In the genomic region with DNA sequence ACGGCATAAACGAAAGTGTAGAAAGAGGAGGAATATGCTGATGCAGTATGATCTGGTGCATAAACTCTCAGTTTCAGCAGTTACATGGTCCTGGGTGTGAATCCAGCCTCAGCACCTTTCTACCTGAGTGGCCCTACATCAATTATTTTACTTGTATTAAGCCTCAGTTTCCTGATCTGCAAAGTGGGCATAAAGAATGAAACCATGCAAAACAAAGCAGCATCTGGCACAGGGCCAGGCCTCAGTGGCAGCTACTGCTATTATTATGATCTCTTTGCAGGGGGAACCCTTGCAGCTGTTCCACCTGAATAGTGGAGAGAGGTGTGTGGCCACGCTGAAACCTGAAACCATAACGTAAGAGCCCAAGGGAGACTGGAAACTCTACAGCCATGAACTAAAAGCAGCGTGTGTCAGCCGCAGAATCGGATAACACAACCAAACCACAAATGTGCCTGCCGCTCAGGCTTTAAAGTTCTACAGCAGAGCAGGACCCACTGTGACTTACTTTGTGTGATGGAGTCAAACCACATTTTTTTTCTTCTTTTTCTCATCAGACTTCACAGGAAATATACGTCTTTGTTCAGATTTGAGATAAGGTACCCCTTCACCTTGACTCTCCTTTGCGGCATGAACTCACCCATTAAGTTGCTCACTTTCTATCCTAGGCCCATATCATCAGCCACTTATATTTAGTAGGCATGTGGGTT, we compare ENCODE assay signal across 8 cellular contexts. TPM values are rescaled to one million over a fixed set of nuclear protein-coding genes. Genes with fewer than 3 reads are reported as not detected.
DNase-seq lines count a peak whose midpoint lies in the region; ATAC-seq, FAIRE-seq and TF ChIP-seq lines count a peak whose summit lies in the region.

No MANE protein-coding gene starts in this region.

- TF ChIP-seq CTCF in epithelial cell of esophagus (IDR thresholded peaks at IDR 0.05; ENCODE audit: insufficient read depth, low read depth, low read length, missing control alignments), result no peak

- H3K4me3 ChIP-seq in epithelial cell of esophagus (ENCODE audit: low read length), result no peak overlapping the region

- ATAC-seq in GM21825 (IDR thresholded peaks at IDR 0.05; ENCODE audit: unreplicated experiment), result peak; percentile 90

- DNase-seq in GM12892 (ENCODE audit: insufficient read length) (peak; percentile 58), MV-4-11 (lab: John Stamatoyannopoulos, UW) (peak; percentile 62), epithelial cell of esophagus (ENCODE audit: low read depth) (peak; percentile 50), T1000 (lab: John Stamatoyannopoulos, UW) (no peak), cerebellar nuclear complex (lab: John Stamatoyannopoulos, UW) (no peak)
- peak; percentile 74 to 76 for DNase-seq in activated CD4-positive, alpha-beta T cell treated with anti-CD3 and anti-CD28 coated beads for 4 hours
- peak; percentile 58 to 77 for DNase-seq in stimulated activated CD8-positive, alpha-beta memory T cell treated with anti-CD3 and anti-CD28 coated beads, Interleukin-15, amount 100 ng/mL, for 4 hours (ENCODE audit: low read depth in 2 of 2)

- peak; percentile 91 for FAIRE-seq in GM12892 (lab: Jason Lieb, UNC)

- no peak for TF ChIP-seq POLR2A in GM12892 (IDR thresholded peaks at IDR 0.05; ENCODE audit: low read depth, low read length)

RNA-seq across cellular contexts. Expression of a gene that starts 29.2 kb away (rescaled TPM):
- polyA plus RNA-seq in GM12892 (2012; ENCODE audit: missing spikeins), result 5.3 TPM

Comparison
In these comparisons a context has a peak if more than half of its experiments do, and no peak if none do; other contexts are left out.
1. DNase-seq: peak in GM12892 (single experiment), MV-4-11 (single experiment), activated CD4-positive, alpha-beta T cell treated with anti-CD3 and anti-CD28 coated beads for 4 hours (2 of 2), epithelial cell of esophagus (single experiment) and stimulated activated CD8-positive, alpha-beta memory T cell treated with anti-CD3 and anti-CD28 coated beads, Interleukin-15, amount 100 ng/mL, for 4 hours (2 of 2); none in T1000 (single experiment) and cerebellar nuclear complex (0 of 2).